ENCODE assay signal across 1 cellular context in the genomic region with DNA sequence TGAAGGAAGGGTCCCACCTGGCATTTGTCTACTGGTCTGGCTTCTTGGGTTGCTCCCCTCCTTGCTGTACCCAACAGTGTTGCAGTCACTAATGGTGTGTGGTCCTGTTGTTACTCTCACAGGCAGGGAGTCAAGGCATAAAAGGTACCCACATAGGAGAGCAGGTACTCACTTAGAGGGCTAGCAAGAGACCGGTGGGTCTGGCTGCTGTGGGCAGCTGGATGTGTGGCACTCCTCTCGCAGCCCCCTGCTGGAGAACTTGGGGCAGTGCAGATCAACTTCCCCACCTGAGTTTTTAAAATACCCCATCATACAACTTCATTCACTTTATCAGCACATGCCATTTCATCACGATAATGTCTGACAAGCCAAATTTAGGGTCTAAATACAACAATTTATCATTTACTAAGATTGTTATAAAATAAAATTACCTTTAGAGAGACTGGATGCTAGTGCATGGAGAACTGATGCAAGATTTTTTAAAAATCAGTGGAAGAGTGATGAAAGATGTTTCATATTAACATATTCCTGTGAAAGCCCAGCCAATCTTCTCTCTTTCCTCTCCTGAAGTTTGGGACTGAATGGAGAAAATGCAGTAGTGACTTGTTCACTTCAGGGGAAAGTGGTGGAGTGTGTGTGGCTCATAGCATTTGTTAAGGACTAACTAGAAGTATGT.
TF ChIP-seq lines count a peak whose summit lies in the region.

No MANE protein-coding gene starts in this region.

TF ChIP-seq in H1, 55 proteins besides CTCF, POLR2A, EP300 and RAD21:
- TF ChIP-seq KDM1A (IDR thresholded peaks at IDR 0.05; ENCODE audit: borderline replicate concordance, low read length) (peak; percentile 80; the same call in 1 of the 2 replicates), TAF7 (optimal IDR thresholded peaks at IDR 0.05; ENCODE audit: borderline replicate concordance, low read depth, low read length) (no peak)
